Comparison of ENCODE assay signal across 8 cellular contexts in the genomic region with DNA sequence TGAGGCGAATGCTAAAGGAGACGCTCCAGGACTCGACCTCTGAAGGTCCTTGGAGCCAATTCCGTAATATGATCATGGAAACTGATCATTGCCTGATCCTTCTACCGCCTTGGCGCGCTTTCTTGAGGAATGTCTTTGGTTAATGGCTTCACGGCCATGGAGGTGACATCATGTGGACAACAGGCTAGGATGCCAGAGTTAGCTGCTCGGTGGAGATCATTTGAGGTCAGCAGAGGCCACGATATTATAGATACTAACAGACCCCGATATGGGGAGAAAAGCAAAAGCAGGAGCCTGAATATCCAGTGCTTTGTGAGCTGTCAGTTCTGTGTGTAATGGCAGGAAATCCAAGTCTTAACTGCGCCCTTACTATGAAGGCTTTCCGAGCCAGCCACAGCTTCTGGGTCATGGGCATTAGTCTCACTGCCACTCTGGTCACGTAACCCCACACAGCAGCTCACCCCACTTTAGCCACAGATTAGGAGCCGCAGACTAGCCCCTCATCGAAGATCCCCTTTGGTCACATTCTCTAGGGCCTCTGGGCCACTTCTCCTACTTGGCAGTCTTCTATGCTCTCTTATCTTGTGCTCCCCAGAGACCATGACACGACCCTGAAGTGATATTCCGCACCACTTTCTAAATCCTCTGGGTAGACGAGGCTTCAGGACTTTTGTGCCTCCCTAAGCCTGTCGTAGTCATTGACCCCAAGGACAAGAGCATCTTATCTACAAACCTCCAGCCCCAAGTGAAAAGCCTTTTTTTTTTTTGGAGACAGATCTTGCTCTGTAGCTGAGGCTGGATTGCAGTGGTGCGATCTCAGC. TPM values are rescaled to one million over a fixed set of nuclear protein-coding genes. Genes with fewer than 3 reads are reported as not detected.
A peak's percentile ranks its signal among the peaks of the same experiment; 100 is the strongest.
DNase-seq lines count a peak whose midpoint lies in the region; ATAC-seq and TF ChIP-seq lines count a peak whose summit lies in the region.

No MANE protein-coding gene starts in this region.

- H3K4me3 Mint-ChIP-seq in effector memory CD8-positive, alpha-beta T cell: peak overlapping the region; percentile 95 to 97
- H3K4me3 Mint-ChIP-seq in naive thymus-derived CD4-positive, alpha-beta T cell: peak overlapping the region; percentile 93 to 100 (median 96)

- TF ChIP-seq CTCF in DOHH2 (IDR thresholded peaks at IDR 0.05; ENCODE audit: low read depth, low read length, poor library complexity, severe bottlenecking): no peak

- H3K36me3 ChIP-seq in DOHH2 (ENCODE audit: control insufficient read depth, low read length): peaks cover 67% of the 10 kb centered on the region
- peaks cover 0 to 18% (median 0%) of the 10 kb centered on the region in 3 experiments for H3K36me3 ChIP-seq in naive thymus-derived CD4-positive, alpha-beta T cell (ENCODE audit: control insufficient read depth in 2 of 3, insufficient read depth in 3 of 3, low read length in 3 of 3)

- no peaks in the 10 kb centered on the region for H3K27me3 Mint-ChIP-seq in effector memory CD8-positive, alpha-beta T cell
- H3K27me3 Mint-ChIP-seq in naive thymus-derived CD4-positive, alpha-beta T cell: no peaks in the 10 kb centered on the region

- H3F3A ChIP-seq in DOHH2 (ENCODE audit: control insufficient read depth, insufficient read depth): peaks cover 6% of the 10 kb centered on the region; the same call in 1 of the 2 replicates

- intact Hi-C loops in naive thymus-derived CD4-positive, alpha-beta T cell (cut with micrococcal nuclease): loop anchor here (1.0 to 2.0 kb wide), 24 partner anchors 10 to 562 kb away; partner anchors contain the start of genes STAT2 (in 2 of the 2), TIMELESS (in 2 of the 2), ANKRD52 (in 1 of the 2) and COQ10A (in 1 of the 2)

- no peaks in the 10 kb centered on the region for H3K27me3 ChIP-seq in DOHH2 (ENCODE audit: control insufficient read depth, low read length)
- H3K27me3 ChIP-seq in naive thymus-derived CD4-positive, alpha-beta T cell (ENCODE audit: control insufficient read depth in 2 of 2, insufficient read depth in 2 of 2, low read length in 2 of 2): no peaks in the 10 kb centered on the region

- H3K9me3 Mint-ChIP-seq in effector memory CD8-positive, alpha-beta T cell: no peaks in the 10 kb centered on the region
- H3K9me3 Mint-ChIP-seq in naive thymus-derived CD4-positive, alpha-beta T cell: no peaks in the 10 kb centered on the region

- DNase-seq in OCI-M1 (lab: John Stamatoyannopoulos, UW) (peak; percentile 93), NCI-H2107 treated with DMSO at 0.1 percent for 48 hours (lab: John Stamatoyannopoulos, UW; ENCODE audit: unreplicated experiment) (no peak), NCI-H1092 (lab: John Stamatoyannopoulos, UW) (no peak), islet precursor cell (no peak)
- no peak for DNase-seq in effector memory CD8-positive, alpha-beta T cell
- DNase-seq in naive thymus-derived CD4-positive, alpha-beta T cell: peak in 1 of 9 donors; percentile 4

- H3K4me2 ChIP-seq in DOHH2 (ENCODE audit: low read length): peak overlapping the region; percentile 94

- peak overlapping the region; percentile 97 for H3K27ac Mint-ChIP-seq in effector memory CD8-positive, alpha-beta T cell
- peak overlapping the region; percentile 93 to 99 (median 97) for H3K27ac Mint-ChIP-seq in naive thymus-derived CD4-positive, alpha-beta T cell

- H4K20me1 ChIP-seq in DOHH2 (ENCODE audit: control insufficient read depth, insufficient read depth, low read depth, low read length): peaks cover 3% of the 10 kb centered on the region; the same call in 1 of the 2 replicates

- H3K9me2 ChIP-seq in DOHH2 (replicated peaks; ENCODE audit: control insufficient read depth, low read length): no peaks in the 10 kb centered on the region

- peaks cover 30 to 52% of the 10 kb centered on the region in 2 donors for H3K4me1 Mint-ChIP-seq in effector memory CD8-positive, alpha-beta T cell (ENCODE audit: low read depth in 2 of 2)
- H3K4me1 Mint-ChIP-seq in naive thymus-derived CD4-positive, alpha-beta T cell: peaks cover 27 to 58% (median 53%) of the 10 kb centered on the region in 7 donors

- ATAC-seq in effector memory CD8-positive, alpha-beta T cell (replicated peaks): no peak
- ATAC-seq in naive thymus-derived CD4-positive, alpha-beta T cell: no peak
- ATAC-seq in GM18502 (IDR thresholded peaks at IDR 0.05; ENCODE audit: poor library complexity, unreplicated experiment): no peak

- peak overlapping the region; percentile 72 for H3K27ac ChIP-seq in DOHH2 (ENCODE audit: low read depth, low read length)
- H3K27ac ChIP-seq in naive thymus-derived CD4-positive, alpha-beta T cell (ENCODE audit: low read depth, low read length): peak overlapping the region; percentile 94

- peaks cover 60% of the 10 kb centered on the region for H3K79me2 ChIP-seq in DOHH2 (ENCODE audit: control insufficient read depth, low read length)

- peaks cover 37% of the 10 kb centered on the region for H3K36me3 Mint-ChIP-seq in effector memory CD8-positive, alpha-beta T cell (ENCODE audit: insufficient read depth)
- H3K36me3 Mint-ChIP-seq in naive thymus-derived CD4-positive, alpha-beta T cell: peaks cover 0 to 16% (median 8%) of the 10 kb centered on the region in 5 donors

- POLR2A ChIA-PET in naive thymus-derived CD4-positive, alpha-beta T cell (lab: Charles Lee): interaction anchor here (0.6 to 3.6 kb wide), 9 partner anchors 11 to 198 kb away, joined by 3 to 18 read pairs (median 3); partner anchors contain the start of genes RNF41 and TIMELESS

- H3K9me3 ChIP-seq in DOHH2 (ENCODE audit: control insufficient read depth, insufficient read depth, low read length): no peaks in the 10 kb centered on the region
- H3K9me3 ChIP-seq in naive thymus-derived CD4-positive, alpha-beta T cell (ENCODE audit: control insufficient read depth in 2 of 3, low read length in 3 of 3): no peaks in the 10 kb centered on the region

- CTCF ChIA-PET in naive thymus-derived CD4-positive, alpha-beta T cell (lab: Charles Lee): interaction anchor here (0.6 to 1.1 kb wide), 3 partner anchors 15 to 462 kb away, joined by 3 to 4 read pairs (median 3); partner anchors contain the start of gene CNPY2

- peak overlapping the region; percentile 92 for H3K4me3 ChIP-seq in DOHH2 (ENCODE audit: low read length)
- peak overlapping the region; percentile 73 for H3K4me3 ChIP-seq in naive thymus-derived CD4-positive, alpha-beta T cell (ENCODE audit: low read length)

- peaks cover 63% of the 10 kb centered on the region for H3K4me1 ChIP-seq in DOHH2 (ENCODE audit: control insufficient read depth, low read length)
- peaks cover 26 to 48% of the 10 kb centered on the region in 2 donors for H3K4me1 ChIP-seq in naive thymus-derived CD4-positive, alpha-beta T cell (ENCODE audit: control insufficient read depth in 2 of 2, insufficient read depth in 2 of 2, low read length in 2 of 2)

RNA-seq across cellular contexts. Expression of gene CS, which starts 0.7 kb away (rescaled TPM):
- total RNA-seq in naive thymus-derived CD4-positive, alpha-beta T cell: 100 to 1,000 TPM; 126 to 241 (median 167) TPM
- 10 to 100 TPM; 57.6 to 79.9 TPM for polyA plus RNA-seq in naive thymus-derived CD4-positive, alpha-beta T cell

RNA-seq across cellular contexts. Expression of gene CNPY2, which starts 14.9 kb away (rescaled TPM):
- total RNA-seq in naive thymus-derived CD4-positive, alpha-beta T cell: 100 to 1,000 TPM in 1 of 5 experiments, 10 to 100 TPM in 4; 48.4 to 134 (median 87.6) TPM
- 100 to 1,000 TPM; 183 to 184 TPM for polyA plus RNA-seq in naive thymus-derived CD4-positive, alpha-beta T cell

RNA-seq across cellular contexts. Expression of gene PAN2, which starts 32.9 kb away (rescaled TPM):
- total RNA-seq in naive thymus-derived CD4-positive, alpha-beta T cell: 100 to 1,000 TPM in 4 of 5 experiments, 10 to 100 TPM in 1; 65.8 to 279 (median 144) TPM
- polyA plus RNA-seq in naive thymus-derived CD4-positive, alpha-beta T cell: 10 to 100 TPM; 11.4 to 13.9 TPM

RNA-seq across cellular contexts. Expression of gene COQ10A, which starts 34.1 kb away (rescaled TPM):
- total RNA-seq in naive thymus-derived CD4-positive, alpha-beta T cell: 10 to 100 TPM; 22.5 to 39.4 (median 31.5) TPM
- polyA plus RNA-seq in naive thymus-derived CD4-positive, alpha-beta T cell: 10 to 100 TPM in 1 of 2 donors, 1 to 10 TPM in 1; 9.7 to 11.5 TPM

RNA-seq across cellular contexts. Expression of gene IL23A, which starts 37.8 kb away (rescaled TPM):
- 10 to 100 TPM; 14.4 to 42.0 (median 20.1) TPM for total RNA-seq in naive thymus-derived CD4-positive, alpha-beta T cell
- polyA plus RNA-seq in naive thymus-derived CD4-positive, alpha-beta T cell: 10 to 100 TPM; 14.8 to 25.2 TPM
